Comparison of ENCODE assay signal across 10 cellular contexts in the genomic region with DNA sequence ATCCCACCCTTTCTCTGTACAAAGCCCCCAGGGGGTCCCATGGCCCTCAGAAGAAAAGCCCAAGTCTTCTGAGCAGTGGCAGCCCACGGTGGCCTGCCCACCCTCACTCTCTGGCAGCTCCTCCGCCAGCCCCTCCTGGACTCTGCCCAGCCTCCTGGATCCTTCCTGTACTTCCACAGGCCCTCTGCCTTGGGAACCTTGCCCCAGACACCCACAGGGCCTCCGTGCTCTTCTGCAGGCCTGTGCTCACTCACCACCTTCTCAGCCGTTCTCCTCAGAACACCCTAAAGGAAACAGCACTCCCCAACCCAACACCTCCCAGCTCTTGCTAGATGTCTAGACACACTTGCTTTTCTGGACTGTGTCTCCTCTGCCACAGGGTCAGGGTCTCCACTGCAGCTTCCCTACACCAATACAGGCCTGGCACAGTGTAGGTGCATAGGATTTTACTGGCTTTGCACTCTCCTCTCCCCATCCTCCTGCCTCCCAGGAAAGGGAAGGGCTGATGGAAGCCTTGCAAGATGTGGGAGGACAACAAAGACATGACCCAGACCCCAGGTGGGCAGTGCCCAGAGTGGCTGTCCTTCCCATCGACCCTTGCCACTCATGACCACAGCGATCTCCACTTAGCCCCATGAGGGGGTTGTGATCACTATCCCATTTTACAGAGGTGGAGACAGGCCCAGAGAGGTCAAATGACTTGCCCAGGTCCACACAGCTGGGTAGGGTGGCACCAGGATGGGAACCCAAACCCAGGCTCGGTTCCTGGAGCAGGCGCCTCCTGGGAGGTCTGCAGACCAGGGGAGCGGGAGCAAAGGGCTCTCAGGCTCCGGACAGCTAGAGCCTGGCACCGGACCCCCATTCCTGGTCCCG. TPM values are rescaled to one million over a fixed set of nuclear protein-coding genes. Genes with fewer than 3 reads are reported as not detected.
DNase-seq lines count a peak whose midpoint lies in the region; ATAC-seq and TF ChIP-seq lines count a peak whose summit lies in the region.
"Had no signal": no experiment of that assay in that cellular context is flagged by ENCODE, and none has a peak within 500 bp of the region (broad histone marks: within the 10 kb centered on the region; RNA-seq: fewer than 3 reads in every experiment).

No MANE protein-coding gene starts in this region.

- DNase-seq in heart left ventricle (peak in 2 of 5 donors; percentile 11 to 38), cardiac septum (ENCODE audit: low spot score) (no peak), endodermal cell (peak; percentile 32), vagina (ENCODE audit: extremely low spot score in 2 of 2) (no peak), UCSD-AML1 (lab: John Stamatoyannopoulos, UW; ENCODE audit: unreplicated experiment) (no peak)
- no peak for DNase-seq in naive thymus-derived CD4-positive, alpha-beta T cell
- no peak for DNase-seq in activated CD8-positive, alpha-beta memory T cell treated with anti-CD3 and anti-CD28 coated beads, Interleukin-2, amount 50 U/mL, for 48 hours
- DNase-seq: kidney glomerular epithelial cell had no signal

- peak overlapping the region; percentile 84 for H3K9ac ChIP-seq in endodermal cell (ENCODE audit: extremely low read depth, low read length, poor library complexity, severe bottlenecking)

- H3K27me3 Mint-ChIP-seq in endodermal cell (ENCODE audit: insufficient read depth), result peaks cover 69% of the 10 kb centered on the region
- H3K27me3 Mint-ChIP-seq in naive thymus-derived CD4-positive, alpha-beta T cell, result peaks cover 31 to 72% (median 40%) of the 10 kb centered on the region in 5 donors

- peak overlapping the region in 8 of 12 donors; percentile 23 to 93 (median 80) for H3K27ac ChIP-seq in heart left ventricle
- no peak overlapping the region for H3K27ac ChIP-seq in endodermal cell (ENCODE audit: low read depth, low read length)
- H3K27ac ChIP-seq in naive thymus-derived CD4-positive, alpha-beta T cell (ENCODE audit: low read depth, low read length), result no peak overlapping the region
- H3K27ac ChIP-seq in vagina, result peak overlapping the region; percentile 85

- H3K4me1 ChIP-seq in heart left ventricle (peaks cover 0 to 55% (median 23%) of the 10 kb centered on the region in 12 donors), endodermal cell (ENCODE audit: control insufficient read depth, insufficient read depth, low read length) (no peaks in the 10 kb centered on the region), vagina (peaks cover 51% of the 10 kb centered on the region)
- peaks cover 11 to 22% of the 10 kb centered on the region in 2 donors for H3K4me1 ChIP-seq in naive thymus-derived CD4-positive, alpha-beta T cell (ENCODE audit: control insufficient read depth in 2 of 2, insufficient read depth in 2 of 2, low read length in 2 of 2)

- H3K27ac Mint-ChIP-seq in endodermal cell, result no peak overlapping the region
- H3K27ac Mint-ChIP-seq in naive thymus-derived CD4-positive, alpha-beta T cell, result no peak overlapping the region
- H3K27ac Mint-ChIP-seq: T-helper 1 cell treated with Interleukin-12 subunit alpha and Interleukin-12 subunit beta and Interleukin-4 antibody, amounts not matched to agents 30 μg/mL and 1 μg/mL, for 36 hours had no signal

- peaks cover 18% of the 10 kb centered on the region for H3K4me1 Mint-ChIP-seq in endodermal cell
- H3K4me1 Mint-ChIP-seq in naive thymus-derived CD4-positive, alpha-beta T cell, result peaks cover 6 to 20% (median 12%) of the 10 kb centered on the region in 7 donors

- no peaks in the 10 kb centered on the region for H3K9me3 Mint-ChIP-seq in endodermal cell
- H3K9me3 Mint-ChIP-seq in naive thymus-derived CD4-positive, alpha-beta T cell, result peaks cover 0 to 2% (median 0%) of the 10 kb centered on the region in 11 donors
- H3K9me3 Mint-ChIP-seq: T-helper 1 cell treated with Interleukin-12 subunit alpha and Interleukin-12 subunit beta and Interleukin-4 antibody, amounts not matched to agents 30 μg/mL and 1 μg/mL, for 36 hours had no signal

- POLR2A ChIA-PET in naive thymus-derived CD4-positive, alpha-beta T cell (lab: Charles Lee), result interaction anchor here (0.6 to 2.1 kb wide), 2 partner anchors 27 to 289 kb away, joined by 3 to 10 read pairs; no protein-coding TSS in a partner anchor

- H3K4me3 ChIP-seq in heart left ventricle (peak overlapping the region; percentile 54 to 85 (median 70)), endodermal cell (ENCODE audit: low read length) (peak overlapping the region; percentile 96), vagina (peak overlapping the region; percentile 54 to 60)
- H3K4me3 ChIP-seq in naive thymus-derived CD4-positive, alpha-beta T cell (ENCODE audit: low read length), result no peak overlapping the region

- CTCF ChIA-PET in naive thymus-derived CD4-positive, alpha-beta T cell (lab: Charles Lee), result interaction anchor here (0.6 to 1.0 kb wide), 2 partner anchors 17 to 50 kb away, joined by 3 to 4 read pairs; no protein-coding TSS in a partner anchor

- intact Hi-C loops in heart left ventricle (cut with DNase I), result no loop called here
- intact Hi-C loops in cardiac septum (cut with DNase I), result no loop called here
- intact Hi-C loops in naive thymus-derived CD4-positive, alpha-beta T cell (cut with micrococcal nuclease), result no loop called here
- intact Hi-C loops in vagina (cut with DNase I), result no loop called here

- H3K9me3 ChIP-seq in heart left ventricle (no peaks in the 10 kb centered on the region), endodermal cell (ENCODE audit: control insufficient read depth, low read length) (no peaks in the 10 kb centered on the region), vagina (no peaks in the 10 kb centered on the region)
- no peaks in the 10 kb centered on the region for H3K9me3 ChIP-seq in naive thymus-derived CD4-positive, alpha-beta T cell (ENCODE audit: control insufficient read depth in 2 of 3, low read length in 3 of 3)

- ATAC-seq in heart left ventricle (no peak), HG03432 (IDR thresholded peaks at IDR 0.05; ENCODE audit: unreplicated experiment) (no peak)
- no peak for ATAC-seq in naive thymus-derived CD4-positive, alpha-beta T cell

- TF ChIP-seq CTCF in heart left ventricle (IDR thresholded peaks at IDR 0.05), result no peak
- TF ChIP-seq CTCF in endodermal cell (conservative IDR thresholded peaks at IDR 0.05), result no peak
- no peak for TF ChIP-seq CTCF in vagina (IDR thresholded peaks at IDR 0.05)

- WGBS in heart left ventricle, 4 donors, result 55 to 72% (median 63%) methylated on average over 8 to 12 of the region's 12 CpGs
- WGBS in endodermal cell (ENCODE audit: insufficient coverage in 1 of 2, insufficient read length in 1 of 2), 2 experiments, result 70 to 72% methylated on average over 4 to 12 of the region's 12 CpGs

- H3K4me3 Mint-ChIP-seq in endodermal cell, result peak overlapping the region; percentile 83
- peak overlapping the region in 9 of 10 donors; percentile 23 to 69 (median 44) for H3K4me3 Mint-ChIP-seq in naive thymus-derived CD4-positive, alpha-beta T cell

- peaks cover 0 to 45% (median 0%) of the 10 kb centered on the region in 9 donors for H3K27me3 ChIP-seq in heart left ventricle
- peaks cover 58% of the 10 kb centered on the region for H3K27me3 ChIP-seq in endodermal cell (ENCODE audit: control insufficient read depth, insufficient read depth, low read length, poor library complexity, severe bottlenecking)
- H3K27me3 ChIP-seq in naive thymus-derived CD4-positive, alpha-beta T cell (ENCODE audit: control insufficient read depth in 2 of 2, insufficient read depth in 2 of 2, low read length in 2 of 2), result peaks cover 3 to 23% of the 10 kb centered on the region in 2 donors
- no peaks in the 10 kb centered on the region for H3K27me3 ChIP-seq in vagina

- no peaks in the 10 kb centered on the region for H3K36me3 Mint-ChIP-seq in endodermal cell (ENCODE audit: low read depth)
- peaks cover 0 to 10% (median 2%) of the 10 kb centered on the region in 5 donors for H3K36me3 Mint-ChIP-seq in naive thymus-derived CD4-positive, alpha-beta T cell

- TF ChIP-seq POLR2A in heart left ventricle (IDR thresholded peaks at IDR 0.05) (no peak), vagina (IDR thresholded peaks at IDR 0.05) (no peak)

- H3K36me3 ChIP-seq in heart left ventricle (no peaks in the 10 kb centered on the region), endodermal cell (ENCODE audit: control insufficient read depth, insufficient read depth, low read length) (no peaks in the 10 kb centered on the region), vagina (no peaks in the 10 kb centered on the region)
- peaks cover 0 to 3% (median 0%) of the 10 kb centered on the region in 3 experiments for H3K36me3 ChIP-seq in naive thymus-derived CD4-positive, alpha-beta T cell (ENCODE audit: control insufficient read depth in 2 of 3, insufficient read depth in 3 of 3, low read length in 3 of 3)

RNA-seq across cellular contexts. Expression of gene SCARF2, which starts 2.0 kb away (rescaled TPM):
- total RNA-seq in heart left ventricle (10 to 100 TPM in 1 of 9 donors, 1 to 10 TPM in 8; 2.4 to 10.1 (median 3.1) TPM), cardiac septum (5.2 TPM), endodermal cell (10 to 100 TPM; 19.8 to 20.3 TPM), vagina (32.2 TPM)
- 1 to 10 TPM; 1.5 to 2.7 TPM for polyA plus RNA-seq in heart left ventricle
- 11.9 TPM for polyA plus RNA-seq in endodermal cell (2013, experiment 1 of 2)
- polyA plus RNA-seq in endodermal cell (2013, experiment 2 of 2), result 12.5 TPM
- 1 to 10 TPM in 4 of 5 experiments, under 1 TPM in 1; 0.70 to 2.6 (median 2.2) TPM for total RNA-seq in naive thymus-derived CD4-positive, alpha-beta T cell
- polyA plus RNA-seq in naive thymus-derived CD4-positive, alpha-beta T cell, result under 1 TPM; 0.21 to 0.35 TPM

RNA-seq across cellular contexts. Expression of gene ZNF74, which starts 41.7 kb away (rescaled TPM):
- total RNA-seq in heart left ventricle (1 to 10 TPM; 3.8 to 6.5 (median 4.8) TPM), cardiac septum (4.9 TPM), endodermal cell (10 to 100 TPM; 36.9 to 41.7 TPM), vagina (11.0 TPM)
- polyA plus RNA-seq in heart left ventricle, result 1 to 10 TPM; 2.1 to 2.5 TPM
- 31.7 TPM for polyA plus RNA-seq in endodermal cell (2013, experiment 1 of 2)
- 28.7 TPM for polyA plus RNA-seq in endodermal cell (2013, experiment 2 of 2)
- total RNA-seq in naive thymus-derived CD4-positive, alpha-beta T cell, result 10 to 100 TPM in 3 of 5 experiments, 1 to 10 TPM in 2; 6.1 to 18.2 (median 12.9) TPM
- polyA plus RNA-seq in naive thymus-derived CD4-positive, alpha-beta T cell, result 10 to 100 TPM in 1 of 2 donors, 1 to 10 TPM in 1; 5.3 to 14.0 TPM

RNA-seq across cellular contexts. Expression of gene KLHL22, which starts 59.9 kb away (rescaled TPM):
- total RNA-seq in heart left ventricle, result 10 to 100 TPM; 10.2 to 23.6 (median 17.1) TPM
- 10 to 100 TPM; 11.3 to 14.3 TPM for polyA plus RNA-seq in heart left ventricle
- total RNA-seq in cardiac septum, result 16.8 TPM
- total RNA-seq in endodermal cell, result 10 to 100 TPM; 26.5 to 32.8 TPM
- 23.7 TPM for polyA plus RNA-seq in endodermal cell (2013, experiment 1 of 2)
- 23.3 TPM for polyA plus RNA-seq in endodermal cell (2013, experiment 2 of 2)
- total RNA-seq in naive thymus-derived CD4-positive, alpha-beta T cell, result 10 to 100 TPM; 31.1 to 71.3 (median 42.0) TPM
- 10 to 100 TPM; 20.6 to 26.2 TPM for polyA plus RNA-seq in naive thymus-derived CD4-positive, alpha-beta T cell
- 20.1 TPM for total RNA-seq in vagina

Comparison
In these comparisons a context has a peak if more than half of its experiments do, and no peak if none do; other contexts are left out.
1. H3K27ac ChIP-seq: peak in heart left ventricle (8 of 12) and vagina (single experiment); none in endodermal cell (single experiment) and naive thymus-derived CD4-positive, alpha-beta T cell (single experiment).